10 cellular contexts compared by ENCODE assay signal in the genomic region with DNA sequence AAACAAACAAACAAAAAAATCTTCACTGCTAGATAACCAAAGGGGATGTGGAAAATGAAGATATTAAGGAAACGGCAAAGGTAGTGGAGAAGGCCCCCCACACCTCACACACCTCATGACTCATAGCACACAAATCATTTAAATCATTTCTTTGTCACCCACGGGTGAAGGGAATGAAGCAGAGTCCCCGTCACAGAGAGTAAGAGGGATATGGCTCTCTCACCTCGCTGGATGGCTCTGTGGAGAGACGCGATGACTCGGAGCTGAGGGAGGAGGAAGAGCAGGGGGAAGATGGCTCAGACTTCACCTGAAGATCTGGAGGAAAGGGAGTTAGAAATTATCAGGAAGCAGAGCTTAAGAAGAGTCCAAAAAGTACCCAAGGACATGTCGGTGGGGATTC. TPM values are rescaled to one million over a fixed set of nuclear protein-coding genes. Genes with fewer than 3 reads are reported as not detected.
DNase-seq lines count a peak whose midpoint lies in the region; ATAC-seq, FAIRE-seq and TF ChIP-seq lines count a peak whose summit lies in the region.
"Had no signal": no experiment of that assay in that cellular context is flagged by ENCODE, and none has a peak within 500 bp of the region (broad histone marks: within the 10 kb centered on the region; RNA-seq: fewer than 3 reads in every experiment).

No MANE protein-coding gene starts in this region.

- in situ Hi-C loops in ACHN (cut with HindIII; ENCODE audit: low pct_ligation_motif_present, low pct_unique_long_range_greater_than_20kb, low sequenced_read_pairs), result no loop called here

- H3K9me3 Mint-ChIP-seq in activated T-cell treated with anti-CD3 and anti-CD28 coated beads, Interleukin-2, amount 50 U/mL, for 4 hours, result no peaks in the 10 kb centered on the region
- H3K9me3 Mint-ChIP-seq in astrocyte (ENCODE audit: unreplicated experiment), result no peaks in the 10 kb centered on the region

- H3K9me3 ChIP-seq in astrocyte (ENCODE audit: insufficient read depth, low read depth, low read length), result no peaks in the 10 kb centered on the region
- H3K9me3 ChIP-seq in right lobe of liver, result no peaks in the 10 kb centered on the region
- H3K9me3 ChIP-seq in tibial artery, result no peaks in the 10 kb centered on the region
- H3K9me3 ChIP-seq: gastroesophageal sphincter had no signal

- H3K4me1 ChIP-seq in astrocyte (ENCODE audit: insufficient read depth, low read length), result peaks cover 24% of the 10 kb centered on the region
- H3K4me1 ChIP-seq in right lobe of liver, result peaks cover 0 to 28% (median 13%) of the 10 kb centered on the region in 4 donors
- H3K4me1 ChIP-seq in tibial artery, result peaks cover 0 to 43% (median 34%) of the 10 kb centered on the region in 4 donors

- TF ChIP-seq POLR2A in right lobe of liver (IDR thresholded peaks at IDR 0.05), result no peak

- ATAC-seq in activated T-cell treated with anti-CD3 and anti-CD28 coated beads, Interleukin-2, amount 50 U/mL, for 4 hours, result no peak
- ATAC-seq in right lobe of liver, result no peak
- ATAC-seq: gastroesophageal sphincter had no signal

- peak overlapping the region; percentile 99 for H3K4me2 ChIP-seq in astrocyte (ENCODE audit: low read length)

- H3K36me3 Mint-ChIP-seq in activated T-cell treated with anti-CD3 and anti-CD28 coated beads, Interleukin-2, amount 50 U/mL, for 4 hours (ENCODE audit: insufficient read depth), result peaks cover 31% of the 10 kb centered on the region
- peaks cover 15% of the 10 kb centered on the region for H3K36me3 Mint-ChIP-seq in astrocyte (ENCODE audit: low read depth, unreplicated experiment)

- H4K20me1 ChIP-seq in astrocyte (ENCODE audit: insufficient read depth, low read length), result peaks cover 9% of the 10 kb centered on the region

- no peak for DNase-seq in activated T-cell treated with anti-CD3 and anti-CD28 coated beads, Interleukin-2, amount 50 U/mL, for 4 hours
- DNase-seq in activated T-cell treated with anti-CD3 and anti-CD28 coated beads, Interleukin-2, amount 50 U/mL, for 48 hours, result no peak
- no peak for DNase-seq in astrocyte (ENCODE audit: low read depth)
- no peak for DNase-seq in right lobe of liver
- DNase-seq in tibial artery, result no peak
- no peak for DNase-seq in DMS79 treated with DMSO at 0.1 percent for 48 hours (lab: John Stamatoyannopoulos, UW)
- no peak for DNase-seq in COLO829 (ENCODE audit: low spot score)
- no peak for DNase-seq in ACHN
- DNase-seq: DMS153 had no signal

- intact Hi-C loops in right lobe of liver (cut with DNase I) (no loop called here), tibial artery (cut with DNase I; ENCODE audit: low total_unique reads) (no loop called here)

- FAIRE-seq in astrocyte (lab: Jason Lieb, UNC), result no peak

- peaks cover 41% of the 10 kb centered on the region for H3K79me2 ChIP-seq in astrocyte (ENCODE audit: insufficient read depth, low read length)

- H3K27ac ChIP-seq in astrocyte (ENCODE audit: low read depth, low read length) (peak overlapping the region; percentile 92), right lobe of liver (no peak overlapping the region), tibial artery (peak overlapping the region; percentile 89 to 93)

- H3K27me3 Mint-ChIP-seq in activated T-cell treated with anti-CD3 and anti-CD28 coated beads, Interleukin-2, amount 50 U/mL, for 4 hours (ENCODE audit: low read depth), result no peaks in the 10 kb centered on the region
- H3K27me3 Mint-ChIP-seq in astrocyte (ENCODE audit: low read depth, unreplicated experiment), result no peaks in the 10 kb centered on the region

- H3K4me3 ChIP-seq in astrocyte (ENCODE audit: insufficient read depth, low read depth, low read length) (peak overlapping the region; percentile 98), right lobe of liver (peak overlapping the region in 2 of 3 donors; percentile 91 to 94), tibial artery (peak overlapping the region; percentile 65 to 94)

- H3K9ac ChIP-seq in astrocyte (ENCODE audit: low read length), result peak overlapping the region; percentile 98

- 68% methylated on average over 7 of the region's 8 CpGs for WGBS in right lobe of liver (ENCODE audit: insufficient coverage, low coverage, low lambda C conversion rate, missing lambda C conversion rate)

- H3K36me3 ChIP-seq in astrocyte (ENCODE audit: insufficient read depth, low read length) (no peaks in the 10 kb centered on the region), right lobe of liver (peaks cover 0 to 35% (median 9%) of the 10 kb centered on the region in 4 donors), tibial artery (peaks cover 39 to 51% (median 43%) of the 10 kb centered on the region in 3 donors)

- TF ChIP-seq CTCF in astrocyte (IDR thresholded peaks at IDR 0.05; ENCODE audit: insufficient read depth, low read depth, low read length), result no peak
- no peak for TF ChIP-seq CTCF in right lobe of liver (IDR thresholded peaks at IDR 0.05)
- no peak for TF ChIP-seq CTCF in tibial artery (IDR thresholded peaks at IDR 0.05)

- peaks cover 50% of the 10 kb centered on the region for H3K4me1 Mint-ChIP-seq in activated T-cell treated with anti-CD3 and anti-CD28 coated beads, Interleukin-2, amount 50 U/mL, for 4 hours (ENCODE audit: low read depth)
- peaks cover 18% of the 10 kb centered on the region for H3K4me1 Mint-ChIP-seq in astrocyte (ENCODE audit: low read depth, unreplicated experiment)

- H3K27me3 ChIP-seq in astrocyte (ENCODE audit: insufficient read depth, low read length), result no peaks in the 10 kb centered on the region
- no peaks in the 10 kb centered on the region for H3K27me3 ChIP-seq in right lobe of liver
- no peaks in the 10 kb centered on the region for H3K27me3 ChIP-seq in tibial artery
- H3K27me3 ChIP-seq: gastroesophageal sphincter had no signal

- H3K27ac Mint-ChIP-seq in astrocyte (ENCODE audit: unreplicated experiment), result peak overlapping the region; percentile 48

- peak overlapping the region; percentile 99 for H3K4me3 Mint-ChIP-seq in activated T-cell treated with anti-CD3 and anti-CD28 coated beads, Interleukin-2, amount 50 U/mL, for 4 hours
- H3K4me3 Mint-ChIP-seq in astrocyte (ENCODE audit: unreplicated experiment), result peak overlapping the region; percentile 98

- peak overlapping the region; percentile 85 for H2AFZ ChIP-seq in astrocyte (ENCODE audit: low read depth, low read length)

RNA-seq across cellular contexts. Expression of gene ATF6B, which starts 1.2 kb away (rescaled TPM):
- total RNA-seq in activated T-cell treated with anti-CD3 and anti-CD28 coated beads, Interleukin-2, amount 50 U/mL, for 4 hours, result 10 to 100 TPM; 65.2 to 75.2 (median 67.2) TPM
- total RNA-seq in astrocyte, result 68.7 and 70.1 TPM in 2 replicates
- total RNA-seq in right lobe of liver, result 10 to 100 TPM; 15.2 to 35.5 (median 33.2) TPM

RNA-seq across cellular contexts. Expression of gene FKBPL, which starts 3.2 kb away (rescaled TPM):
- total RNA-seq in activated T-cell treated with anti-CD3 and anti-CD28 coated beads, Interleukin-2, amount 50 U/mL, for 4 hours, result 1 to 10 TPM; 3.2 to 6.6 (median 4.9) TPM
- total RNA-seq in astrocyte, result 5.2 TPM in 2 replicates
- total RNA-seq in right lobe of liver, result 1 to 10 TPM; 1.5 to 2.7 (median 2.2) TPM

RNA-seq across cellular contexts. Expression of gene TNXB, which starts 17.7 kb away (rescaled TPM):
- total RNA-seq in activated T-cell treated with anti-CD3 and anti-CD28 coated beads, Interleukin-2, amount 50 U/mL, for 4 hours, result 1 to 10 TPM; 1.1 to 1.9 (median 1.6) TPM
- 1.8 and 2.3 TPM in 2 replicates for total RNA-seq in astrocyte
- total RNA-seq in right lobe of liver, result 10 to 100 TPM in 3 of 6 experiments, 1 to 10 TPM in 3; 7.2 to 28.3 (median 10.3) TPM

RNA-seq across cellular contexts. Expression of gene PRRT1, which starts 24.9 kb away (rescaled TPM):
- total RNA-seq in activated T-cell treated with anti-CD3 and anti-CD28 coated beads, Interleukin-2, amount 50 U/mL, for 4 hours, result under 1 TPM; 0.37 to 0.51 (median 0.38) TPM
- total RNA-seq in astrocyte (0.45 and 0.67 TPM in 2 replicates), right lobe of liver (under 1 TPM in 4 of 6 experiments, not detected in 2; 0.13 to 0.29 (median 0.24) TPM)

RNA-seq across cellular contexts. Expression of gene PPT2, which starts 27.1 kb away (rescaled TPM):
- total RNA-seq in activated T-cell treated with anti-CD3 and anti-CD28 coated beads, Interleukin-2, amount 50 U/mL, for 4 hours, result 10 to 100 TPM; 18.7 to 27.0 (median 20.2) TPM
- total RNA-seq in astrocyte (25.6 and 33.0 TPM in 2 replicates), right lobe of liver (10 to 100 TPM in 2 of 6 experiments, 1 to 10 TPM in 4; 6.4 to 16.0 (median 8.9) TPM)

Comparison
In these comparisons a context has a peak if more than half of its experiments do, and no peak if none do; other contexts are left out.
1. H3K27ac ChIP-seq: peak in astrocyte (single experiment) and tibial artery (2 of 2); none in right lobe of liver (0 of 3).
2. Peak in every context shown above with its lines, with median percentiles within 50 percentile points of each other: H3K4me3 ChIP-seq.